In the genomic region with DNA sequence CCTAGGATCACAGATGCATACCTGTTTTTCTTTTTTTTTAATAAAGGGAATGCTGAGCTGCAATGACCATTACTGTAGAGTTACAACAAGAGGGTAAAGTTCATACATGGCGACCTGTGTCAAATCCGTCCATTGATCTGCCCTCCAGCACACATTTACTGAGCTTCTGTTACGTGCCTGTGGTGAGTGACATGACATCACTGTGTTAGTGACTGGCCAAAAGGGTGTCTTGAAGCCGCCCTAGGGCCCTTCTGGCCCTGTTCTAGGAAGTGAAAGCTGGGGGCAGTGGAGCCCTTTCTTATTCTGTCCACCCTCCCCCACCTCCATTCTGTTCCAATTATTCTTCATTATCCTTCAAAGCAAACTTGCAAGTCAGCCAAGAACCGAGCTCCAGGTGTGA, we compare ENCODE assay signal across 1 cellular context.
TF ChIP-seq lines count a peak whose summit lies in the region.

No MANE protein-coding gene starts in this region.

TF ChIP-seq in H1, 55 proteins besides CTCF, POLR2A, EP300 and RAD21:
- TF ChIP-seq, protein P1, sequence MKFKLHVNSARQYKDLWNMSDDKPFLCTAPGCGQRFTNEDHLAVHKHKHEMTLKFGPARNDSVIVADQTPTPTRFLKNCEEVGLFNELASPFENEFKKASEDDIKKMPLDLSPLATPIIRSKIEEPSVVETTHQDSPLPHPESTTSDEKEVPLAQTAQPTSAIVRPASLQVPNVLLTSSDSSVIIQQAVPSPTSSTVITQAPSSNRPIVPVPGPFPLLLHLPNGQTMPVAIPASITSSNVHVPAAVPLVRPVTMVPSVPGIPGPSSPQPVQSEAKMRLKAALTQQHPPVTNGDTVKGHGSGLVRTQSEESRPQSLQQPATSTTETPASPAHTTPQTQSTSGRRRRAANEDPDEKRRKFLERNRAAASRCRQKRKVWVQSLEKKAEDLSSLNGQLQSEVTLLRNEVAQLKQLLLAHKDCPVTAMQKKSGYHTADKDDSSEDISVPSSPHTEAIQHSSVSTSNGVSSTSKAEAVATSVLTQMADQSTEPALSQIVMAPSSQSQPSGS (IDR thresholded peaks at IDR 0.05; ENCODE audit: low read length): no peak
- TF ChIP-seq KDM4A (IDR thresholded peaks at IDR 0.05; ENCODE audit: low read depth, low read length, severe bottlenecking) (no peak), SRF (IDR thresholded peaks at IDR 0.05; ENCODE audit: low read depth, low read length) (no peak)
